11 cellular contexts compared by ENCODE assay signal in genomic region chr15:58477228-58477627, GRCh38. TPM values are rescaled to one million over a fixed set of nuclear protein-coding genes. Genes with fewer than 3 reads are reported as not detected.
DNase-seq lines count a peak whose midpoint lies in the region; ATAC-seq lines count a peak whose summit lies in the region.
"Had no signal": no experiment of that assay in that cellular context is flagged by ENCODE, and none has a peak within 500 bp of the region (broad histone marks: within the 10 kb centered on the region; RNA-seq: fewer than 3 reads in every experiment).

No MANE protein-coding gene starts in this region.

- ATAC-seq in stimulated activated effector memory CD8-positive, alpha-beta T cell treated with anti-CD3 and anti-CD28 coated beads, Interleukin-12 subunit alpha, Interleukin-12 subunit beta, amount 100 ng/mL, for 72 hours, result no peak
- ATAC-seq in GM21390 (IDR thresholded peaks at IDR 0.05; ENCODE audit: unreplicated experiment), result no peak

- H3K9me3 Mint-ChIP-seq in T-helper 2 cell treated with Interferon-gamma antibody and Interleukin-4, amounts not matched to agents 5 μg/mL and 100 μg/mL, for 36 hours, result no peaks in the 10 kb centered on the region
- H3K9me3 Mint-ChIP-seq in stimulated activated effector memory CD8-positive, alpha-beta T cell treated with anti-CD3 and anti-CD28 coated beads, Interleukin-12 subunit alpha, Interleukin-12 subunit beta, amount 100 ng/mL, for 72 hours, result no peaks in the 10 kb centered on the region

- DNase-seq in T-helper 2 cell treated with Interferon-gamma antibody and Interleukin-4, amounts not matched to agents 5 μg/mL and 100 μg/mL, for 36 hours (ENCODE audit: low spot score), result no peak
- DNase-seq in T-helper 2 cell (no peak), NOMO-1 (lab: John Stamatoyannopoulos, UW; ENCODE audit: unreplicated experiment in 2 of 2) (peak; percentile 42 to 68), dermis blood vessel endothelial cell (peak; percentile 37), NCI-H2081 treated with DMSO at 0.1 percent for 48 hours (lab: John Stamatoyannopoulos, UW) (no peak), mesenteric fat pad (ENCODE audit: low spot score) (no peak)
- no peak for DNase-seq in stimulated activated effector memory CD8-positive, alpha-beta T cell treated with anti-CD3 and anti-CD28 coated beads, Interleukin-12 subunit alpha, Interleukin-12 subunit beta, amount 100 ng/mL, for 72 hours (ENCODE audit: low spot score in 2 of 2)
- DNase-seq: esophagus squamous epithelium; NCI-H2107; stimulated activated CD4-positive, alpha-beta T cell treated with anti-CD3 and anti-CD28 coated beads, Interleukin-4, amount 100 ng/mL, for 4 hours had no signal

- H3K4me1 Mint-ChIP-seq in T-helper 2 cell treated with Interferon-gamma antibody and Interleukin-4, amounts not matched to agents 5 μg/mL and 100 μg/mL, for 36 hours (ENCODE audit: low read depth), result peaks cover 51% of the 10 kb centered on the region
- H3K4me1 Mint-ChIP-seq in stimulated activated effector memory CD8-positive, alpha-beta T cell treated with anti-CD3 and anti-CD28 coated beads, Interleukin-12 subunit alpha, Interleukin-12 subunit beta, amount 100 ng/mL, for 72 hours, result peaks cover 56% of the 10 kb centered on the region

- H3K27me3 Mint-ChIP-seq in T-helper 2 cell treated with Interferon-gamma antibody and Interleukin-4, amounts not matched to agents 5 μg/mL and 100 μg/mL, for 36 hours (ENCODE audit: low read depth), result no peaks in the 10 kb centered on the region

- peaks cover 7% of the 10 kb centered on the region for H3K36me3 Mint-ChIP-seq in T-helper 2 cell treated with Interferon-gamma antibody and Interleukin-4, amounts not matched to agents 5 μg/mL and 100 μg/mL, for 36 hours (ENCODE audit: low read depth)
- no peaks in the 10 kb centered on the region for H3K36me3 Mint-ChIP-seq in stimulated activated effector memory CD8-positive, alpha-beta T cell treated with anti-CD3 and anti-CD28 coated beads, Interleukin-12 subunit alpha, Interleukin-12 subunit beta, amount 100 ng/mL, for 72 hours

- H3K4me3 Mint-ChIP-seq in T-helper 2 cell treated with Interferon-gamma antibody and Interleukin-4, amounts not matched to agents 5 μg/mL and 100 μg/mL, for 36 hours, result no peak overlapping the region
- no peak overlapping the region for H3K4me3 Mint-ChIP-seq in stimulated activated effector memory CD8-positive, alpha-beta T cell treated with anti-CD3 and anti-CD28 coated beads, Interleukin-12 subunit alpha, Interleukin-12 subunit beta, amount 100 ng/mL, for 72 hours

- peak overlapping the region; percentile 71 for H3K27ac Mint-ChIP-seq in T-helper 2 cell treated with Interferon-gamma antibody and Interleukin-4, amounts not matched to agents 5 μg/mL and 100 μg/mL, for 36 hours
- peak overlapping the region; percentile 43 for H3K27ac Mint-ChIP-seq in stimulated activated effector memory CD8-positive, alpha-beta T cell treated with anti-CD3 and anti-CD28 coated beads, Interleukin-12 subunit alpha, Interleukin-12 subunit beta, amount 100 ng/mL, for 72 hours

RNA-seq across cellular contexts. Expression of gene LIPC, which starts 45.4 kb away (rescaled TPM):
- total RNA-seq in dermis blood vessel endothelial cell, result 0.14 and 0.34 TPM in 2 replicates
- total RNA-seq in mesenteric fat pad, result not detected

Comparison
In these comparisons a context has a peak if more than half of its experiments do, and no peak if none do; other contexts are left out.
1. DNase-seq: peak in NOMO-1 (2 of 2) and dermis blood vessel endothelial cell (single experiment); none in T-helper 2 cell treated with Interferon-gamma antibody and Interleukin-4, amounts not matched to agents 5 μg/mL and 100 μg/mL, for 36 hours (single experiment), T-helper 2 cell (0 of 5), stimulated activated effector memory CD8-positive, alpha-beta T cell treated with anti-CD3 and anti-CD28 coated beads, Interleukin-12 subunit alpha, Interleukin-12 subunit beta, amount 100 ng/mL, for 72 hours (0 of 2), NCI-H2081 treated with DMSO at 0.1 percent for 48 hours (single experiment) and mesenteric fat pad (single experiment).